ENCODE assay signal across 14 cellular contexts in genomic region chr4:123578276-123579014, GRCh38.
DNase-seq lines count a peak whose midpoint lies in the region; TF ChIP-seq lines count a peak whose summit lies in the region.
"Had no signal": no experiment of that assay in that cellular context is flagged by ENCODE, and none has a peak within 500 bp of the region (broad histone marks: within the 10 kb centered on the region; RNA-seq: fewer than 3 reads in every experiment).

No MANE protein-coding gene starts in this region.

- DNase-seq in adipocyte (ENCODE audit: low read depth) (peak; percentile 49), fibroblast of peridontal ligament (ENCODE audit: extremely low read depth) (peak; percentile 42), DMS79 (lab: John Stamatoyannopoulos, UW) (no peak), NCI-H1092 treated with DMSO at 0.1 percent for 48 hours (lab: John Stamatoyannopoulos, UW) (no peak)
- DNase-seq in activated T-helper 2 cell treated with anti-CD3 and anti-CD28 coated beads, Interferon-gamma antibody, Interleukin-2, Interleukin-4, amounts not matched to agents 10 μg/mL and 5 μg/mL and 100 μg/mL, durations not matched to agents 14 hours and 24 hours and 36 hours (ENCODE audit: low spot score): no peak
- DNase-seq: ACHN; AML-193; Caco-2; CD4-positive, alpha-beta T cell; GDM1; GM23248; H7 had no signal

- POLR2A ChIA-PET in HEK293 (lab: Yijun Ruan, JAX): no interaction called here

- peaks cover 9% of the 10 kb centered on the region for H3K27me3 Mint-ChIP-seq in activated T-helper 2 cell treated with anti-CD3 and anti-CD28 coated beads, Interferon-gamma antibody, Interleukin-2, Interleukin-4, amounts not matched to agents 10 μg/mL and 5 μg/mL and 100 μg/mL, durations not matched to agents 14 hours and 24 hours and 36 hours (ENCODE audit: low read depth)
- H3K27me3 Mint-ChIP-seq: CD4-positive, alpha-beta T cell had no signal

- H3K9me3 Mint-ChIP-seq in activated T-helper 2 cell treated with anti-CD3 and anti-CD28 coated beads, Interferon-gamma antibody, Interleukin-2, Interleukin-4, amounts not matched to agents 10 μg/mL and 5 μg/mL and 100 μg/mL, durations not matched to agents 14 hours and 24 hours and 36 hours: peaks cover 19% of the 10 kb centered on the region

- H3K36me3 ChIP-seq in HEK293 (ENCODE audit: control insufficient read depth in 2 of 2, insufficient read depth in 1 of 2, low read length in 2 of 2) (no peaks in the 10 kb centered on the region), adipocyte (ENCODE audit: control insufficient read depth, insufficient read depth, low read length, severe bottlenecking) (no peaks in the 10 kb centered on the region)

- no peak overlapping the region for H3K9ac ChIP-seq in adipocyte (ENCODE audit: low read length)
- H3K9ac ChIP-seq: GM23248 had no signal

- no peak overlapping the region for H3K27ac Mint-ChIP-seq in activated T-helper 2 cell treated with anti-CD3 and anti-CD28 coated beads, Interferon-gamma antibody, Interleukin-2, Interleukin-4, amounts not matched to agents 10 μg/mL and 5 μg/mL and 100 μg/mL, durations not matched to agents 14 hours and 24 hours and 36 hours
- H3K27ac Mint-ChIP-seq: CD4-positive, alpha-beta T cell had no signal

- no peaks in the 10 kb centered on the region for H3K9me3 ChIP-seq in HEK293 (ENCODE audit: control insufficient read depth, insufficient read depth, low read depth, low read length)
- peaks cover 15% of the 10 kb centered on the region for H3K9me3 ChIP-seq in adipocyte (ENCODE audit: control insufficient read depth, low read length)

- no peak overlapping the region for H3K27ac ChIP-seq in HEK293 (ENCODE audit: extremely low read depth, low read depth, low read length)
- H3K27ac ChIP-seq: C4-2B, GM23248 had no signal

- no peaks in the 10 kb centered on the region for H3K36me3 Mint-ChIP-seq in activated T-helper 2 cell treated with anti-CD3 and anti-CD28 coated beads, Interferon-gamma antibody, Interleukin-2, Interleukin-4, amounts not matched to agents 10 μg/mL and 5 μg/mL and 100 μg/mL, durations not matched to agents 14 hours and 24 hours and 36 hours (ENCODE audit: low read depth)

- no peaks in the 10 kb centered on the region for H3K4me1 ChIP-seq in HEK293 (ENCODE audit: control insufficient read depth, insufficient read depth, low read length)
- no peaks in the 10 kb centered on the region for H3K4me1 ChIP-seq in adipocyte (ENCODE audit: control insufficient read depth, insufficient read depth, low read length)
- H3K4me1 ChIP-seq: Caco-2 had no signal

- H3K27me3 ChIP-seq in adipocyte (replicated peaks; ENCODE audit: control insufficient read depth, insufficient read depth, low read length): no peaks in the 10 kb centered on the region

- TF ChIP-seq CTCF in HEK293 (tag by site-specific recombination; IDR thresholded peaks at IDR 0.05): no peak

- H3K4me3 ChIP-seq in HEK293 (ENCODE audit: low read depth, low read length) (no peak overlapping the region), adipocyte (ENCODE audit: low read length) (no peak overlapping the region)
- H3K4me3 ChIP-seq: GM23248 had no signal

- peaks cover 2% of the 10 kb centered on the region for H3K4me1 Mint-ChIP-seq in activated T-helper 2 cell treated with anti-CD3 and anti-CD28 coated beads, Interferon-gamma antibody, Interleukin-2, Interleukin-4, amounts not matched to agents 10 μg/mL and 5 μg/mL and 100 μg/mL, durations not matched to agents 14 hours and 24 hours and 36 hours (ENCODE audit: low read depth)

- no peak overlapping the region for H3K4me3 Mint-ChIP-seq in activated T-helper 2 cell treated with anti-CD3 and anti-CD28 coated beads, Interferon-gamma antibody, Interleukin-2, Interleukin-4, amounts not matched to agents 10 μg/mL and 5 μg/mL and 100 μg/mL, durations not matched to agents 14 hours and 24 hours and 36 hours (ENCODE audit: low read depth)
- H3K4me3 Mint-ChIP-seq: CD4-positive, alpha-beta T cell had no signal

- CTCF ChIA-PET in HEK293 (lab: Yijun Ruan, JAX): interaction anchor here (0.8 to 1.2 kb wide), 2 partner anchors 24 to 746 kb away, joined by 4 read pairs; no protein-coding TSS in a partner anchor

- intact Hi-C loops in activated T-helper 2 cell treated with anti-CD3 and anti-CD28 coated beads, Interferon-gamma antibody, Interleukin-2, Interleukin-4, amounts not matched to agents 10 μg/mL and 5 μg/mL and 100 μg/mL, durations not matched to agents 14 hours and 24 hours and 36 hours (cut with micrococcal nuclease): no loop called here

TF ChIP-seq in HEK293, 187 proteins besides CTCF, POLR2A, EP300 and RAD21:
- TF ChIP-seq ZNF701 (tag by site-specific recombination; IDR thresholded peaks at IDR 0.05): no peak
- TF ChIP-seq, protein P1, sequence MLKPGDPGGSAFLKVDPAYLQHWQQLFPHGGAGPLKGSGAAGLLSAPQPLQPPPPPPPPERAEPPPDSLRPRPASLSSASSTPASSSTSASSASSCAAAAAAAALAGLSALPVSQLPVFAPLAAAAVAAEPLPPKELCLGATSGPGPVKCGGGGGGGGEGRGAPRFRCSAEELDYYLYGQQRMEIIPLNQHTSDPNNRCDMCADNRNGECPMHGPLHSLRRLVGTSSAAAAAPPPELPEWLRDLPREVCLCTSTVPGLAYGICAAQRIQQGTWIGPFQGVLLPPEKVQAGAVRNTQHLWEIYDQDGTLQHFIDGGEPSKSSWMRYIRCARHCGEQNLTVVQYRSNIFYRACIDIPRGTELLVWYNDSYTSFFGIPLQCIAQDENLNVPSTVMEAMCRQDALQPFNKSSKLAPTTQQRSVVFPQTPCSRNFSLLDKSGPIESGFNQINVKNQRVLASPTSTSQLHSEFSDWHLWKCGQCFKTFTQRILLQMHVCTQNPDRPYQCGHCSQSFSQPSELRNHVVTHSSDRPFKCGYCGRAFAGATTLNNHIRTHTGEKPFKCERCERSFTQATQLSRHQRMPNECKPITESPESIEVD (tag by site-specific recombination; IDR thresholded peaks at IDR 0.05): no peak
- TF ChIP-seq ZNF529 (tag by site-specific recombination; IDR thresholded peaks at IDR 0.05; ENCODE audit: insufficient replicate concordance): no peak
- TF ChIP-seq ZNF76 (tag by site-specific recombination; IDR thresholded peaks at IDR 0.05; ENCODE audit: borderline replicate concordance, low read depth): no peak
- TF ChIP-seq ZNF239 (tag by site-specific recombination; IDR thresholded peaks at IDR 0.05): no peak
- TF ChIP-seq, protein P2, sequence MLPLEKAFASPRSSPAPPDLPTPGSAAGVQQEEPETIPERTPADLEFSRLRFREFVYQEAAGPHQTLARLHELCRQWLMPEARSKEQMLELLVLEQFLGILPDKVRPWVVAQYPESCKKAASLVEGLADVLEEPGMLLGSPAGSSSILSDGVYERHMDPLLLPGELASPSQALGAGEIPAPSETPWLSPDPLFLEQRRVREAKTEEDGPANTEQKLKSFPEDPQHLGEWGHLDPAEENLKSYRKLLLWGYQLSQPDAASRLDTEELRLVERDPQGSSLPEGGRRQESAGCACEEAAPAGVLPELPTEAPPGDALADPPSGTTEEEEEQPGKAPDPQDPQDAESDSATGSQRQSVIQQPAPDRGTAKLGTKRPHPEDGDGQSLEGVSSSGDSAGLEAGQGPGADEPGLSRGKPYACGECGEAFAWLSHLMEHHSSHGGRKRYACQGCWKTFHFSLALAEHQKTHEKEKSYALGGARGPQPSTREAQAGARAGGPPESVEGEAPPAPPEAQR (tag by site-specific recombination; IDR thresholded peaks at IDR 0.05): no peak
- TF ChIP-seq ZNF10 (tag by site-specific recombination; IDR thresholded peaks at IDR 0.05): peak; percentile 62; the same call in 1 of the 2 replicates

Comparison
In these comparisons a context has a peak if more than half of its experiments do, and no peak if none do; other contexts are left out.
1. DNase-seq: peak in adipocyte (single experiment) and fibroblast of peridontal ligament (single experiment); none in activated T-helper 2 cell treated with anti-CD3 and anti-CD28 coated beads, Interferon-gamma antibody, Interleukin-2, Interleukin-4, amounts not matched to agents 10 μg/mL and 5 μg/mL and 100 μg/mL, durations not matched to agents 14 hours and 24 hours and 36 hours (single experiment), DMS79 (single experiment) and NCI-H1092 treated with DMSO at 0.1 percent for 48 hours (single experiment).